ENCODE assay signal across 9 cellular contexts in genomic region chr17:76529224-76529642, GRCh38. TPM values are rescaled to one million over a fixed set of nuclear protein-coding genes. Genes with fewer than 3 reads are reported as not detected.
DNase-seq lines count a peak whose midpoint lies in the region; ATAC-seq, FAIRE-seq and TF ChIP-seq lines count a peak whose summit lies in the region.
"Had no signal": no experiment of that assay in that cellular context is flagged by ENCODE, and none has a peak within 500 bp of the region (broad histone marks: within the 10 kb centered on the region; RNA-seq: fewer than 3 reads in every experiment).

No MANE protein-coding gene starts in this region.

- H3K27ac ChIP-seq in HEK293 (ENCODE audit: extremely low read depth, low read depth, low read length) (peak overlapping the region; percentile 71), K562 (ENCODE audit: extremely low read depth, low read depth, low read length) (peak overlapping the region; percentile 89), kidney (ENCODE audit: low read depth in 2 of 2, low read length in 2 of 2) (peak overlapping the region; percentile 94), suprapubic skin (peak overlapping the region; percentile 94)

- H3K4me1 ChIP-seq in HEK293 (ENCODE audit: control insufficient read depth, insufficient read depth, low read length) = peaks cover 19% of the 10 kb centered on the region
- peaks cover 30 to 51% of the 10 kb centered on the region in 2 experiments for H3K4me1 ChIP-seq in K562 (replicated peaks in 1 of 2; ENCODE audit: control insufficient read depth in 2 of 2, insufficient read depth in 2 of 2, low read length in 2 of 2)
- peaks cover 15 to 43% of the 10 kb centered on the region in 2 donors for H3K4me1 ChIP-seq in kidney (ENCODE audit: control insufficient read depth in 1 of 2, insufficient read depth in 1 of 2, low read depth in 1 of 2, low read length in 2 of 2)
- peaks cover 62% of the 10 kb centered on the region for H3K4me1 ChIP-seq in suprapubic skin

- H3K4me2 ChIP-seq in K562 (ENCODE audit: insufficient read depth, low read length) = peak overlapping the region; percentile 71

- TF ChIP-seq POLR2A in K562 (conservative IDR thresholded peaks at IDR 0.05) (no peak; the same call in 1 of the 2 replicates), suprapubic skin (IDR thresholded peaks at IDR 0.05) (no peak)

- H3K9me1 ChIP-seq in K562 (ENCODE audit: control insufficient read depth, insufficient read depth, low read length) = no peaks in the 10 kb centered on the region

- in situ Hi-C loops in K562 (cut with MboI) = no loop called here

- no peaks in the 10 kb centered on the region for H3K27me3 ChIP-seq in K562 (ENCODE audit: control insufficient read depth in 2 of 2, insufficient read depth in 2 of 2, low read length in 2 of 2)
- no peaks in the 10 kb centered on the region for H3K27me3 ChIP-seq in suprapubic skin

- DNase-seq in K562 (ENCODE audit: extremely low read depth in 1 of 4, low spot score in 3 of 4) (peak in 1 of 4 experiments; percentile 64), kidney (peak; percentile 95), suprapubic skin (ENCODE audit: low spot score in 2 of 2) (peak; percentile 92 to 94), retina (no peak), NCI-H128 (lab: John Stamatoyannopoulos, UW; ENCODE audit: unreplicated experiment) (no peak)

- no peaks in the 10 kb centered on the region for H4K20me1 ChIP-seq in K562 (replicated peaks; ENCODE audit: control insufficient read depth, insufficient read depth, low read length)

- intact Hi-C loops in K562 (cut with micrococcal nuclease) (no loop called here), kidney (cut with DNase I) (no loop called here)

- H3K9me3 ChIP-seq in HEK293 (ENCODE audit: control insufficient read depth, insufficient read depth, low read depth, low read length) = no peaks in the 10 kb centered on the region
- H3K9me3 ChIP-seq in K562 (replicated peaks; ENCODE audit: control insufficient read depth, insufficient read depth, low read depth, low read length) = no peaks in the 10 kb centered on the region
- no peaks in the 10 kb centered on the region for H3K9me3 ChIP-seq in kidney (ENCODE audit: control insufficient read depth in 1 of 2, low read length in 2 of 2)
- H3K9me3 ChIP-seq in suprapubic skin = no peaks in the 10 kb centered on the region

- FAIRE-seq in K562 (lab: Jason Lieb, UNC) (no peak), kidney (lab: Jason Lieb, UNC) (no peak)

- TF ChIP-seq RAD21 in K562 (CRISPR knock-in tag; conservative IDR thresholded peaks at IDR 0.05 in 1 of 2, IDR thresholded peaks at IDR 0.05 in 1 of 2) = no peak

- ATAC-seq in K562 (peak; percentile 61), GM21576 (IDR thresholded peaks at IDR 0.05; ENCODE audit: unreplicated experiment) (no peak), GM19351 (IDR thresholded peaks at IDR 0.05; ENCODE audit: unreplicated experiment) (no peak)

- peak overlapping the region; percentile 97 for H2AFZ ChIP-seq in K562 (ENCODE audit: low read depth, low read length)

- POLR2A ChIA-PET in HEK293 (lab: Yijun Ruan, JAX) = interaction anchor here (0.5 to 1.0 kb wide), 4 partner anchors 12 to 270 kb away, joined by 3 to 6 read pairs (median 4); no protein-coding TSS in a partner anchor
- POLR2A ChIA-PET in K562 (lab: Yijun Ruan, JAX) = interaction anchor here (0.9 to 2.4 kb wide), 5 partner anchors 8 to 29 kb away, joined by 3 to 18 read pairs (median 7); partner anchors contain the start of gene PRCD

- TF ChIP-seq EP300 in K562 (IDR thresholded peaks at IDR 0.05; ENCODE audit: low read length) = no peak
- no peak for TF ChIP-seq EP300 in suprapubic skin (IDR thresholded peaks at IDR 0.05)

- CTCF ChIA-PET in HEK293 (lab: Yijun Ruan, JAX) (interaction anchor here (0.6 to 2.4 kb wide), 10 partner anchors 12 to 188 kb away, joined by 3 to 21 read pairs (median 3); no protein-coding TSS in a partner anchor), K562 (lab: Yijun Ruan, JAX; ENCODE audit: low intra/inter-chr PET ratio) (no interaction called here)

- WGBS in K562 (ENCODE audit: insufficient coverage, low coverage, missing lambda C conversion rate) = 17% methylated on average over 7 of the region's 9 CpGs
- 16% methylated on average over 5 of the region's 9 CpGs for WGBS in suprapubic skin

- peak overlapping the region; percentile 68 to 90 for H3K9ac ChIP-seq in K562 (ENCODE audit: insufficient read depth in 1 of 2, low read depth in 2 of 2, low read length in 2 of 2)
- peak overlapping the region in 1 of 2 donors; percentile 40 for H3K9ac ChIP-seq in kidney (ENCODE audit: low read length in 2 of 2)

- H3K4me3 ChIP-seq in HEK293 (ENCODE audit: low read depth, low read length) (no peak overlapping the region), K562 (no peak overlapping the region), kidney (ENCODE audit: low read length in 2 of 2) (no peak overlapping the region), suprapubic skin (peak overlapping the region; percentile 19)

- BruUV-seq in K562 (replicated peaks; lab: Mats Ljungman, UMichigan) = no TSS peak

- H3K36me3 ChIP-seq in HEK293 (ENCODE audit: control insufficient read depth in 2 of 2, insufficient read depth in 1 of 2, low read length in 2 of 2) (no peaks in the 10 kb centered on the region), K562 (ENCODE audit: control insufficient read depth, insufficient read depth, low read length) (no peaks in the 10 kb centered on the region; the same call in 2 of the 3 replicates), kidney (ENCODE audit: control insufficient read depth in 1 of 2, insufficient read depth in 2 of 2, low read length in 2 of 2) (no peaks in the 10 kb centered on the region), suprapubic skin (no peaks in the 10 kb centered on the region)

- H3K79me2 ChIP-seq in K562 (ENCODE audit: control insufficient read depth, insufficient read depth, low read length) = no peaks in the 10 kb centered on the region

- TF ChIP-seq CTCF in HEK293 (tag by site-specific recombination; IDR thresholded peaks at IDR 0.05) = no peak
- no peak for TF ChIP-seq CTCF in K562 (IDR thresholded peaks at IDR 0.05 in 2 of 3, conservative IDR thresholded peaks at IDR 0.05 in 1 of 3; ENCODE audit: insufficient read depth in 2 of 3, low read depth in 1 of 3, low read length in 3 of 3)
- TF ChIP-seq CTCF in kidney (IDR thresholded peaks at IDR 0.05; ENCODE audit: borderline replicate concordance, extremely low read depth, insufficient read depth) = no peak
- TF ChIP-seq CTCF in suprapubic skin (IDR thresholded peaks at IDR 0.05) = peak in 1 of 2 donors; percentile 8

RNA-seq across cellular contexts. Expression of gene CYGB, which starts 8.3 kb away (rescaled TPM):
- total RNA-seq in K562 (2011; cell fraction: chromatin; rRNA removed; ENCODE audit: low replicate concordance) = 0.84 TPM in 1 of 2 replicates, not detected in the other
- 0.66 TPM in 1 of 2 replicates, not detected in the other for total RNA-seq in K562 (2011; cell fraction: nucleolus; rRNA removed)
- 1.2 TPM in 1 of 2 replicates, not detected in the other for total RNA-seq in K562 (2011; cell fraction: nucleoplasm; rRNA removed)
- total RNA-seq in K562 (2014; rRNA removed) = 0.95 TPM in 1 of 2 replicates, not detected in the other
- total RNA-seq in K562 (2014; rRNA removed; fragmentation: Illumina TruSeq; extraction: Trizol) = 0.16 TPM in 1 of 2 replicates, not detected in the other
- total RNA-seq in K562 (2015; rRNA removed; fragmentation: Illumina TruSeq; extraction: Trizol) = not detected in 2 replicates
- total RNA-seq in K562 (2021) = 0.13 and 0.24 TPM in 2 replicates
- 0.05 and 0.08 TPM in 2 replicates for polyA plus RNA-seq in K562 (2011; rRNA removed)
- polyA plus RNA-seq in K562 (2011; cell fraction: cytosol; rRNA removed) = 0.18 and 0.40 TPM in 2 replicates
- polyA plus RNA-seq in K562 (2011; cell fraction: nucleus; rRNA removed) = 0.20 and 0.38 TPM in 2 replicates
- 0.09 and 0.24 TPM in 2 replicates for polyA plus RNA-seq in K562 (2012)
- 0.54 TPM in 1 of 2 replicates, not detected in the other for polyA plus RNA-seq in K562 (2014; fragmentation: Illumina TruSeq; extraction: Trizol)
- not detected for polyA plus RNA-seq in K562 (2014; fragmentation: Nextera tagmentation; extraction: Ambion mirVana)
- 0.11 and 0.12 TPM in 2 replicates for polyA plus RNA-seq in K562 (2014; rRNA removed)
- not detected in 2 replicates for polyA minus RNA-seq in K562 (2011; rRNA and poly(A)+ RNA removed)
- polyA minus RNA-seq in K562 (2011; cell fraction: cytosol; rRNA and poly(A)+ RNA removed) = not detected in 2 replicates
- polyA minus RNA-seq in K562 (2011; cell fraction: nucleus; rRNA and poly(A)+ RNA removed) = not detected in 2 replicates
- 12.6 TPM for total RNA-seq in kidney
- 6.7 TPM for polyA plus RNA-seq in kidney (ENCODE audit: insufficient read depth, low read depth, low replicate concordance)
- 10 to 100 TPM in 2 of 4 donors, 1 to 10 TPM in 2; 2.8 to 18.2 (median 10.4) TPM for total RNA-seq in suprapubic skin
- total RNA-seq: activated CD8-positive, alpha-beta memory T cell treated with anti-CD3 and anti-CD28 coated beads for 36 hours had no signal

RNA-seq across cellular contexts. Expression of gene PRCD, which starts 10.6 kb away (rescaled TPM):
- 0.14 TPM in 1 of 2 replicates, not detected in the other for total RNA-seq in K562 (2011; cell fraction: chromatin; rRNA removed; ENCODE audit: low replicate concordance)
- total RNA-seq in K562 (2011; cell fraction: nucleolus; rRNA removed) = not detected in 2 replicates
- not detected in 2 replicates for total RNA-seq in K562 (2011; cell fraction: nucleoplasm; rRNA removed)
- not detected in 2 replicates for total RNA-seq in K562 (2014; rRNA removed)
- total RNA-seq in K562 (2014; rRNA removed; fragmentation: Illumina TruSeq; extraction: Trizol) = not detected in 2 replicates
- total RNA-seq in K562 (2015; rRNA removed; fragmentation: Illumina TruSeq; extraction: Trizol) = not detected in 2 replicates
- 0.27 TPM in 1 of 2 replicates, not detected in the other for total RNA-seq in K562 (2021)
- 0.20 and 0.39 TPM in 2 replicates for polyA plus RNA-seq in K562 (2011; rRNA removed)
- not detected in 2 replicates for polyA plus RNA-seq in K562 (2011; cell fraction: cytosol; rRNA removed)
- 0.10 and 0.13 TPM in 2 replicates for polyA plus RNA-seq in K562 (2011; cell fraction: nucleus; rRNA removed)
- polyA plus RNA-seq in K562 (2012) = 0.26 and 0.65 TPM in 2 replicates
- polyA plus RNA-seq in K562 (2014; fragmentation: Illumina TruSeq; extraction: Trizol) = not detected in 2 replicates
- under 1 TPM in 1 of 2 experiments, not detected in 1; 0.25 TPM for polyA plus RNA-seq in K562 (2014; fragmentation: Nextera tagmentation; extraction: Ambion mirVana)
- polyA plus RNA-seq in K562 (2014; rRNA removed) = 0.21 TPM in 1 of 2 replicates, not detected in the other
- polyA minus RNA-seq in K562 (2011; rRNA and poly(A)+ RNA removed) = 0.07 TPM in 1 of 2 replicates, not detected in the other
- polyA minus RNA-seq in K562 (2011; cell fraction: cytosol; rRNA and poly(A)+ RNA removed) = not detected in 2 replicates
- not detected in 2 replicates for polyA minus RNA-seq in K562 (2011; cell fraction: nucleus; rRNA and poly(A)+ RNA removed)
- 2.2 TPM for total RNA-seq in kidney
- not detected for polyA plus RNA-seq in kidney (ENCODE audit: insufficient read depth, low read depth, low replicate concordance)
- 1 to 10 TPM in 3 of 4 donors, not detected in 1; 1.3 to 2.8 (median 2.2) TPM for total RNA-seq in suprapubic skin

RNA-seq across cellular contexts. Expression of gene RHBDF2, which starts 28.0 kb away (rescaled TPM):
- 5.1 and 22.6 TPM in 2 replicates for total RNA-seq in K562 (2011; cell fraction: chromatin; rRNA removed; ENCODE audit: low replicate concordance)
- 12.2 and 15.7 TPM in 2 replicates for total RNA-seq in K562 (2011; cell fraction: nucleolus; rRNA removed)
- total RNA-seq in K562 (2011; cell fraction: nucleoplasm; rRNA removed) = 4.0 and 6.5 TPM in 2 replicates
- total RNA-seq in K562 (2014; rRNA removed) (1.5 and 4.0 TPM in 2 replicates), K562 (2014; rRNA removed; fragmentation: Illumina TruSeq; extraction: Trizol) (0.19 and 0.47 TPM in 2 replicates), K562 (2015; rRNA removed; fragmentation: Illumina TruSeq; extraction: Trizol) (0.65 and 0.75 TPM in 2 replicates), K562 (2021) (2.3 and 2.8 TPM in 2 replicates), kidney (58.6 TPM), suprapubic skin (10 to 100 TPM; 45.9 to 82.6 (median 52.6) TPM)
- polyA plus RNA-seq in K562 (2011; rRNA removed) (1.1 and 3.1 TPM in 2 replicates), K562 (2014; fragmentation: Illumina TruSeq; extraction: Trizol) (1.3 and 1.6 TPM in 2 replicates), K562 (2014; fragmentation: Nextera tagmentation; extraction: Ambion mirVana) (under 1 TPM; 0.04 to 0.06 TPM), K562 (2014; rRNA removed) (1.5 and 1.6 TPM in 2 replicates), kidney (ENCODE audit: insufficient read depth, low read depth, low replicate concordance) (6.8 TPM)
- 1.7 and 6.2 TPM in 2 replicates for polyA plus RNA-seq in K562 (2011; cell fraction: cytosol; rRNA removed)
- polyA plus RNA-seq in K562 (2011; cell fraction: nucleus; rRNA removed) = 8.1 and 13.7 TPM in 2 replicates
- polyA plus RNA-seq in K562 (2012) = 1.5 and 1.7 TPM in 2 replicates
- polyA minus RNA-seq in K562 (2011; rRNA and poly(A)+ RNA removed) = 0.74 and 1.6 TPM in 2 replicates
- 2.7 and 6.3 TPM in 2 replicates for polyA minus RNA-seq in K562 (2011; cell fraction: cytosol; rRNA and poly(A)+ RNA removed)
- 4.7 and 5.3 TPM in 2 replicates for polyA minus RNA-seq in K562 (2011; cell fraction: nucleus; rRNA and poly(A)+ RNA removed)

RNA-seq across cellular contexts. Expression of gene ST6GALNAC2, which starts 56.4 kb away (rescaled TPM):
- total RNA-seq in K562 (2011; cell fraction: chromatin; rRNA removed; ENCODE audit: low replicate concordance) = not detected in 2 replicates
- total RNA-seq in K562 (2011; cell fraction: nucleolus; rRNA removed) = not detected in 2 replicates
- not detected in 2 replicates for total RNA-seq in K562 (2011; cell fraction: nucleoplasm; rRNA removed)
- total RNA-seq in K562 (2014; rRNA removed) (not detected in 2 replicates), K562 (2014; rRNA removed; fragmentation: Illumina TruSeq; extraction: Trizol) (not detected in 2 replicates), K562 (2015; rRNA removed; fragmentation: Illumina TruSeq; extraction: Trizol) (not detected in 2 replicates), K562 (2021) (not detected in 2 replicates), kidney (28.6 TPM), suprapubic skin (10 to 100 TPM; 71.1 to 94.3 (median 80.3) TPM)
- polyA plus RNA-seq in K562 (2011; rRNA removed) (not detected in 2 replicates), K562 (2014; fragmentation: Illumina TruSeq; extraction: Trizol) (0.18 TPM in 1 of 2 replicates, not detected in the other), K562 (2014; fragmentation: Nextera tagmentation; extraction: Ambion mirVana) (not detected), K562 (2014; rRNA removed) (not detected in 2 replicates), kidney (ENCODE audit: insufficient read depth, low read depth, low replicate concordance) (6.5 TPM)
- not detected in 2 replicates for polyA plus RNA-seq in K562 (2011; cell fraction: cytosol; rRNA removed)
- polyA plus RNA-seq in K562 (2011; cell fraction: nucleus; rRNA removed) = not detected in 2 replicates
- polyA plus RNA-seq in K562 (2012) = not detected in 2 replicates
- not detected in 2 replicates for polyA minus RNA-seq in K562 (2011; rRNA and poly(A)+ RNA removed)
- not detected in 2 replicates for polyA minus RNA-seq in K562 (2011; cell fraction: cytosol; rRNA and poly(A)+ RNA removed)
- polyA minus RNA-seq in K562 (2011; cell fraction: nucleus; rRNA and poly(A)+ RNA removed) = not detected in 2 replicates
- total RNA-seq: activated CD8-positive, alpha-beta memory T cell treated with anti-CD3 and anti-CD28 coated beads for 36 hours had no signal

Comparison
In these comparisons a context has a peak if more than half of its experiments do, and no peak if none do; other contexts are left out.
1. DNase-seq: peak in kidney (single experiment) and suprapubic skin (2 of 2); none in retina (single experiment) and NCI-H128 (single experiment).
2. Of the 44 proteins assayed by ChIP-seq in both K562 and HEK293: peak only in K562: none; only in HEK293: KLF1, ZBTB7A, ZBTB8A and ZNF449; in both: none; in neither: 40.
3. Peak in every context shown above with its lines, with median percentiles within 50 percentile points of each other: H3K27ac ChIP-seq.